Comparison of ENCODE assay signal across 26 cellular contexts in the genomic region with DNA sequence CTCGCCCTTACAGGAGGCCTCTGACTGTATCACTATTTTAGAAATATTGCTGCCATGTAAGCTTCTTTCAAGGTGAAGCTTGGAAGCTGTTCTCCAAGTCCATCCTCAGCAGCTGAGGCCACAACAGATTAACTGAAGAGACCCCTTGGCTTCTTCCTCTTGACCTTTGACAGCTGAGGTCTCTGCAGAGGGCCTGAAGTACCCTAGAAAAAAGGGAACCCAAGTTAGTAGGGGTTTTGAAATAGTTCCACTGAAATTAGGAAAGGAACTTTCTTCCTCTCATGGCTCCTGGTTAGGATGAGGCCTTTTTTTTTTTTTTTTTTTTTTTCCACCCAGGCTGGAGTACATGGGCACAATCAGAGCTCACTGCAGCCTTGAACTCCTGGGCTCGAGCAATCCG.
"Had no signal": no experiment of that assay in that cellular context is flagged by ENCODE, and none has a peak within 500 bp of the region (broad histone marks: within the 10 kb centered on the region; RNA-seq: fewer than 3 reads in every experiment).

No MANE protein-coding gene starts in this region.

- H3K4me3 Mint-ChIP-seq: activated CD4-positive, alpha-beta memory T cell treated with anti-CD3 and anti-CD28 coated beads, Interleukin-2, amount 10 ng/mL, durations not matched to agents 7 days and 5 days; activated CD4-positive, alpha-beta T cell treated with anti-CD3 and anti-CD28 coated beads for 36 hours; activated naive CD4-positive, alpha-beta T cell treated with anti-CD3 and anti-CD28 coated beads, Interleukin-2, amount 10 ng/mL, durations not matched to agents 7 days and 5 days; activated naive CD8-positive, alpha-beta T cell treated with anti-CD3 and anti-CD28 coated beads for 36 hours; activated T-helper 17 cell treated with anti-CD3 and anti-CD28 coated beads, Interleukin-2, amount 50 U/mL, for 72 hours had no signal

- ATAC-seq: activated CD4-positive, alpha-beta T cell treated with anti-CD3 and anti-CD28 coated beads for 36 hours; activated T-helper 17 cell treated with anti-CD3 and anti-CD28 coated beads, Interleukin-2, amount 50 U/mL, for 72 hours; K562 had no signal

- H3K9me3 Mint-ChIP-seq: activated CD4-positive, alpha-beta memory T cell treated with anti-CD3 and anti-CD28 coated beads, Interleukin-2, amount 10 ng/mL, durations not matched to agents 7 days and 5 days; activated naive CD4-positive, alpha-beta T cell treated with anti-CD3 and anti-CD28 coated beads, Interleukin-2, amount 10 ng/mL, durations not matched to agents 7 days and 5 days; activated naive CD8-positive, alpha-beta T cell treated with anti-CD3 and anti-CD28 coated beads for 36 hours; activated T-helper 17 cell treated with anti-CD3 and anti-CD28 coated beads, Interleukin-2, amount 50 U/mL, for 72 hours had no signal

- H3K4me1 Mint-ChIP-seq: activated CD4-positive, alpha-beta memory T cell treated with anti-CD3 and anti-CD28 coated beads, Interleukin-2, amount 10 ng/mL, durations not matched to agents 7 days and 5 days; activated CD4-positive, alpha-beta T cell treated with anti-CD3 and anti-CD28 coated beads for 36 hours; activated naive CD4-positive, alpha-beta T cell treated with anti-CD3 and anti-CD28 coated beads, Interleukin-2, amount 10 ng/mL, durations not matched to agents 7 days and 5 days; activated naive CD8-positive, alpha-beta T cell treated with anti-CD3 and anti-CD28 coated beads for 36 hours; activated T-helper 17 cell treated with anti-CD3 and anti-CD28 coated beads, Interleukin-2, amount 50 U/mL, for 72 hours had no signal

- H3K27me3 Mint-ChIP-seq: activated CD4-positive, alpha-beta memory T cell treated with anti-CD3 and anti-CD28 coated beads, Interleukin-2, amount 10 ng/mL, durations not matched to agents 7 days and 5 days; activated CD4-positive, alpha-beta T cell treated with anti-CD3 and anti-CD28 coated beads for 36 hours; activated naive CD4-positive, alpha-beta T cell treated with anti-CD3 and anti-CD28 coated beads, Interleukin-2, amount 10 ng/mL, durations not matched to agents 7 days and 5 days; activated naive CD8-positive, alpha-beta T cell treated with anti-CD3 and anti-CD28 coated beads for 36 hours; activated T-helper 17 cell treated with anti-CD3 and anti-CD28 coated beads, Interleukin-2, amount 50 U/mL, for 72 hours had no signal

- DNase-seq: activated CD4-positive, alpha-beta memory T cell treated with anti-CD3 and anti-CD28 coated beads, Interleukin-2, amount 10 ng/mL, durations not matched to agents 7 days and 5 days; activated CD4-positive, alpha-beta T cell treated with anti-CD3 and anti-CD28 coated beads for 36 hours; activated CD4-positive, alpha-beta T cell treated with anti-CD3 and anti-CD28 coated beads, Interleukin-2, amount 50 U/mL, for 1 hour; activated gamma-delta T cell treated with Interleukin-2 at 50 U/mL for 16 hours; activated naive CD4-positive, alpha-beta T cell treated with anti-CD3 and anti-CD28 coated beads, Interleukin-2, amount 10 ng/mL, durations not matched to agents 7 days and 5 days; activated naive CD8-positive, alpha-beta T cell treated with anti-CD3 and anti-CD28 coated beads for 36 hours; activated T-cell treated with anti-CD3 and anti-CD28 coated beads for 4 hours; activated T-cell treated with anti-CD3 and anti-CD28 coated beads, Interleukin-2, amount 50 U/mL, for 48 hours; brain microvascular endothelial cell; cerebellar nuclear complex; Karpas-422; MM.1S; NCI-H1105 treated with DMSO at 0.1 percent for 48 hours; NCI-H1436 treated with DMSO at 0.1 percent for 48 hours; NCI-H187; NCI-H2081; NCI-H510A treated with DMSO at 0.1 percent for 48 hours; NCI-H69; NK-92 treated with Interleukin-12 subunit alpha and Interleukin-12 subunit beta, amount 100 ng/mL, for 24 hours; OCI-M1; Peyer's patch; Right ventricle myocardium superior; T-helper 1 cell; WERI-Rb-1 had no signal

- H3K27ac Mint-ChIP-seq: activated CD4-positive, alpha-beta memory T cell treated with anti-CD3 and anti-CD28 coated beads, Interleukin-2, amount 10 ng/mL, durations not matched to agents 7 days and 5 days; activated CD4-positive, alpha-beta T cell treated with anti-CD3 and anti-CD28 coated beads for 36 hours; activated naive CD4-positive, alpha-beta T cell treated with anti-CD3 and anti-CD28 coated beads, Interleukin-2, amount 10 ng/mL, durations not matched to agents 7 days and 5 days; activated naive CD8-positive, alpha-beta T cell treated with anti-CD3 and anti-CD28 coated beads for 36 hours; activated T-helper 17 cell treated with anti-CD3 and anti-CD28 coated beads, Interleukin-2, amount 50 U/mL, for 72 hours had no signal
